Comparison of ENCODE assay signal across 1 cellular context in genomic region chr1:116911166-116911553, GRCh38.
TF ChIP-seq lines count a peak whose summit lies in the region.

No MANE protein-coding gene starts in this region.

TF ChIP-seq in H1, 55 proteins besides CTCF, POLR2A, EP300 and RAD21:
- no peak for TF ChIP-seq NANOG (IDR thresholded peaks at IDR 0.05; ENCODE audit: insufficient read depth, low read depth, low read length, poor library complexity, severe bottlenecking)
- TF ChIP-seq HDAC6 (IDR thresholded peaks at IDR 0.05; ENCODE audit: low read depth, low read length): no peak
- TF ChIP-seq FOSL1 (IDR thresholded peaks at IDR 0.05; ENCODE audit: insufficient read depth, low read depth, low read length): no peak
- TF ChIP-seq SIN3A (conservative IDR thresholded peaks at IDR 0.05 in 1 of 2, IDR thresholded peaks at IDR 0.05 in 1 of 2; ENCODE audit: low read depth in 1 of 2, low read length in 2 of 2): no peak
- no peak for TF ChIP-seq SUZ12 (IDR thresholded peaks at IDR 0.05; ENCODE audit: low read length)
- TF ChIP-seq SP1 (IDR thresholded peaks at IDR 0.05; ENCODE audit: low read depth, low read length): no peak
- no peak for TF ChIP-seq ASH2L (IDR thresholded peaks at IDR 0.05; ENCODE audit: low read length)
- no peak for TF ChIP-seq SP4 (IDR thresholded peaks at IDR 0.05; ENCODE audit: low read length)
- TF ChIP-seq POLR2AphosphoS5 (IDR thresholded peaks at IDR 0.05; ENCODE audit: low read depth, low read length): no peak
- TF ChIP-seq CHD1 (IDR thresholded peaks at IDR 0.05; ENCODE audit: low read depth, low read length): no peak
- no peak for TF ChIP-seq YY1 (IDR thresholded peaks at IDR 0.05; ENCODE audit: low read depth, low read length)
- TF ChIP-seq CBX8 (IDR thresholded peaks at IDR 0.05; ENCODE audit: borderline replicate concordance, low read depth, low read length): no peak
- TF ChIP-seq CTBP2 (IDR thresholded peaks at IDR 0.05; ENCODE audit: borderline replicate concordance, insufficient read depth, insufficient read length, low read length): no peak
- TF ChIP-seq SP2 (IDR thresholded peaks at IDR 0.05; ENCODE audit: low read length): no peak
- no peak for TF ChIP-seq CBX5 (IDR thresholded peaks at IDR 0.05; ENCODE audit: low read depth, low read length)
- TF ChIP-seq JUND (IDR thresholded peaks at IDR 0.05; ENCODE audit: low read length): no peak
- TF ChIP-seq SIX5 (IDR thresholded peaks at IDR 0.05; ENCODE audit: low read depth, low read length): no peak
- TF ChIP-seq EGR1 (IDR thresholded peaks at IDR 0.05; ENCODE audit: borderline replicate concordance, low read depth, low read length): no peak
